In the genomic region with DNA sequence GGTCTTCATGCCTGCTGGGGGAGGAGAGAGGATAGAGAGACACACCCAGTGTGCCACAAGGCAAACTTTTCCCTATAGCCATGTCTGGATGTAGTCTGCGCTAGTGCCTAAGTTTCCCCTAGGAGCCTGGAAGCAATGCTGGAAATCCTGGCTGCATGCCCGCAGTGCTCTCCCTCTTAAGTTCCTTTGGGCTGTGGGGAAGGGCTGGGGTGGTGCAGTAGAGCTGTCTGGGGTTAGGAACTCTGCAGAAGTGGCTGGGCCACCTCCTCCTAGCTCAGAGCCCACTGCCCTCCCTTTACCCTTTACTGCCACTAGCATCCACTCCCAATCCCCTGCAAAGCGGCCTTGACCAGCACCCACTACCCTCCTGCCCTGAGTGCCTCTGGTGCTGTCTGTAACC, we compare ENCODE assay signal across 2 cellular contexts. TPM values are rescaled to one million over a fixed set of nuclear protein-coding genes. Genes with fewer than 3 reads are reported as not detected.
"Had no signal": no experiment of that assay in that cellular context is flagged by ENCODE, and none has a peak within 500 bp of the region (broad histone marks: within the 10 kb centered on the region; RNA-seq: fewer than 3 reads in every experiment).

No MANE protein-coding gene starts in this region.

RNA-seq across cellular contexts. Expression of a gene that starts 0.6 kb away (rescaled TPM):
- total RNA-seq: esophagus mucosa, kidney epithelial cell had no signal
